Comparison of ENCODE assay signal across 19 cellular contexts in genomic region chr6:160464744-160465143, GRCh38.
DNase-seq lines count a peak whose midpoint lies in the region; ATAC-seq and TF ChIP-seq lines count a peak whose summit lies in the region.
"Had no signal": no experiment of that assay in that cellular context is flagged by ENCODE, and none has a peak within 500 bp of the region (broad histone marks: within the 10 kb centered on the region; RNA-seq: fewer than 3 reads in every experiment).

No MANE protein-coding gene starts in this region.

- H3K27ac Mint-ChIP-seq in activated CD8-positive, alpha-beta memory T cell treated with anti-CD3 and anti-CD28 coated beads, Interleukin-2, amount 10 ng/mL, durations not matched to agents 7 days and 5 days, result peak overlapping the region; percentile 28
- H3K27ac Mint-ChIP-seq: CD14-positive monocyte, IgD-negative memory B cell had no signal

- WGBS in prostate gland, result 82% methylated on average over 3 of the region's 3 CpGs

- H3K4me3 ChIP-seq in prostate gland, result no peak overlapping the region
- H3K4me3 ChIP-seq: BLaER1, GM12878, GM23248, HAP-1 had no signal

- no peak overlapping the region for H3K27ac ChIP-seq in prostate gland
- H3K27ac ChIP-seq: BLaER1, GM23248 had no signal

- CTCF ChIA-PET in activated CD8-positive, alpha-beta memory T cell treated with anti-CD3 and anti-CD28 coated beads, Interleukin-2, amount 10 ng/mL, durations not matched to agents 7 days and 5 days (lab: Charles Lee), result interaction anchor here (4.0 kb wide), 1 partner anchor 56 kb away, joined by 25 read pairs; no protein-coding TSS in a partner anchor

- no peak for ATAC-seq in activated CD8-positive, alpha-beta memory T cell treated with anti-CD3 and anti-CD28 coated beads, Interleukin-2, amount 10 ng/mL, durations not matched to agents 7 days and 5 days
- ATAC-seq in sciatic nerve (peak; percentile 18), GM18511 (IDR thresholded peaks at IDR 0.05; ENCODE audit: unreplicated experiment) (no peak)
- ATAC-seq: GM12878, HepG2 had no signal

- H3K27me3 Mint-ChIP-seq in activated CD8-positive, alpha-beta memory T cell treated with anti-CD3 and anti-CD28 coated beads, Interleukin-2, amount 10 ng/mL, durations not matched to agents 7 days and 5 days, result peaks cover 8% of the 10 kb centered on the region

- no peaks in the 10 kb centered on the region for H3K4me1 ChIP-seq in prostate gland (replicated peaks)
- H3K4me1 ChIP-seq: HAP-1 had no signal

- no peak overlapping the region for H3K4me3 Mint-ChIP-seq in activated CD8-positive, alpha-beta memory T cell treated with anti-CD3 and anti-CD28 coated beads, Interleukin-2, amount 10 ng/mL, durations not matched to agents 7 days and 5 days
- H3K4me3 Mint-ChIP-seq: IgD-negative memory B cell had no signal

- peaks cover 38% of the 10 kb centered on the region for H3K4me1 Mint-ChIP-seq in activated CD8-positive, alpha-beta memory T cell treated with anti-CD3 and anti-CD28 coated beads, Interleukin-2, amount 10 ng/mL, durations not matched to agents 7 days and 5 days

- TF ChIP-seq POLR2A in prostate gland (IDR thresholded peaks at IDR 0.05), result no peak

- H3K36me3 ChIP-seq in prostate gland, result no peaks in the 10 kb centered on the region
- H3K36me3 ChIP-seq: BLaER1, HAP-1 had no signal

- no peaks in the 10 kb centered on the region for H3K9me3 ChIP-seq in prostate gland
- H3K9me3 ChIP-seq: HAP-1 had no signal

- peaks cover 27% of the 10 kb centered on the region for H3K9me3 Mint-ChIP-seq in activated CD8-positive, alpha-beta memory T cell treated with anti-CD3 and anti-CD28 coated beads, Interleukin-2, amount 10 ng/mL, durations not matched to agents 7 days and 5 days (ENCODE audit: low read depth)
- H3K9me3 Mint-ChIP-seq: CD8-positive, alpha-beta memory T cell; IgD-negative memory B cell had no signal

- intact Hi-C loops in sciatic nerve (cut with DNase I), result loop anchor here (5.0 kb wide), 1 partner anchor 857 kb away; no protein-coding TSS in a partner anchor
- intact Hi-C loops in prostate gland (cut with DNase I), result no loop called here

- DNase-seq in NCI-H1105 (lab: John Stamatoyannopoulos, UW) (peak; percentile 4), NCI-H1105 treated with DMSO at 0.1 percent for 48 hours (lab: John Stamatoyannopoulos, UW) (no peak), RPMI7951 (ENCODE audit: low read depth) (peak; percentile 48), sciatic nerve (ENCODE audit: low spot score) (no peak), prostate gland (ENCODE audit: low spot score) (no peak)
- no peak for DNase-seq in activated CD8-positive, alpha-beta memory T cell treated with anti-CD3 and anti-CD28 coated beads, Interleukin-2, amount 10 ng/mL, durations not matched to agents 7 days and 5 days
- no peak for DNase-seq in activated CD8-positive, alpha-beta memory T cell treated with anti-CD3 and anti-CD28 coated beads, Interleukin-2, amount 50 U/mL, for 4 hours
- DNase-seq: 8988T; CD8-positive, alpha-beta memory T cell; COR-L47; GDM1; GM23248 had no signal

- peaks cover 73% of the 10 kb centered on the region for H3K36me3 Mint-ChIP-seq in activated CD8-positive, alpha-beta memory T cell treated with anti-CD3 and anti-CD28 coated beads, Interleukin-2, amount 10 ng/mL, durations not matched to agents 7 days and 5 days
- H3K36me3 Mint-ChIP-seq: IgD-negative memory B cell had no signal

- TF ChIP-seq CTCF in prostate gland (IDR thresholded peaks at IDR 0.05), result no peak

- H3K27me3 ChIP-seq in prostate gland (replicated peaks; ENCODE audit: insufficient read depth), result no peaks in the 10 kb centered on the region

Comparison
In these comparisons a context has a peak if more than half of its experiments do, and no peak if none do; other contexts are left out.
1. DNase-seq: peak in NCI-H1105 (single experiment) and RPMI7951 (single experiment); none in NCI-H1105 treated with DMSO at 0.1 percent for 48 hours (single experiment), activated CD8-positive, alpha-beta memory T cell treated with anti-CD3 and anti-CD28 coated beads, Interleukin-2, amount 10 ng/mL, durations not matched to agents 7 days and 5 days (single experiment), activated CD8-positive, alpha-beta memory T cell treated with anti-CD3 and anti-CD28 coated beads, Interleukin-2, amount 50 U/mL, for 4 hours (single experiment), sciatic nerve (single experiment) and prostate gland (single experiment).